ENCODE assay signal across 9 cellular contexts in the genomic region with DNA sequence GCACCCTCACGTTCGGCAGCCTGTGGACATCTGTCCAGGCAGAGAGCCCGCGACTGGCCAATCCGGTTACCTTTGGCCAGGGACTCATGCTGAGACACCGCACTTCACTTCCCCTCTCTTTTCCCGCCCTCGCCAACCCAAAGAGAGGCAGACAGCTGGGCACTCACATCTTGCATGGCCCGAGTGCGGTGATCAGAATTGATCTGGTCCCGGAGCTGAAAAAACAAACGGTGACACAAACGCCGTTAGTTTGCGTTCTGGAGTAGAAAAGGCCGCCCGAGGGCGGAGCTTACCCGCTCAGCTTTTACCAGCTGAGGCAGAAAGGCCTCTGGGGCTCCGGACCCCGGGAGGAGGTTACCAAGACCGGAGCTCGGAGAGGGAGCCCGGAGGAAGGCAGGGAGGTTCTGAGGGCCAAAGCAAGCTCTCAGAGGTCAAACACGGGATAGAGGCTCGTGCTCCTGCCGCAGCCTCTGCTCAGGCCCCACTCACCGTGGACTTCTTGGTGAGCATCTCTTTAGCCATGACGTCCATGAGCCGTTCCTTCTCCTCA. TPM values are rescaled to one million over a fixed set of nuclear protein-coding genes. Genes with fewer than 3 reads are reported as not detected.
DNase-seq lines count a peak whose midpoint lies in the region; ATAC-seq and TF ChIP-seq lines count a peak whose summit lies in the region.
"Had no signal": no experiment of that assay in that cellular context is flagged by ENCODE, and none has a peak within 500 bp of the region (broad histone marks: within the 10 kb centered on the region; RNA-seq: fewer than 3 reads in every experiment).

No MANE protein-coding gene starts in this region.

- peak overlapping the region; percentile 89 to 100 (median 99) for H3K4me3 Mint-ChIP-seq in CD8-positive, alpha-beta memory T cell

- peak overlapping the region; percentile 83 for H3K27ac ChIP-seq in CD8-positive, alpha-beta memory T cell (ENCODE audit: low read depth, low read length)
- H3K27ac ChIP-seq in ectodermal cell (ENCODE audit: insufficient read depth, low read depth, low read length, poor library complexity, severe bottlenecking), result peak overlapping the region; percentile 53

- peaks cover 0 to 2% of the 10 kb centered on the region in 2 donors for H3K27me3 Mint-ChIP-seq in CD8-positive, alpha-beta memory T cell

- ATAC-seq in GM19455 (IDR thresholded peaks at IDR 0.05; ENCODE audit: unreplicated experiment), result peak; percentile 20

- H3K36me3 ChIP-seq in CD8-positive, alpha-beta memory T cell (ENCODE audit: insufficient read depth, low read length), result peaks cover 33% of the 10 kb centered on the region
- peaks cover 2% of the 10 kb centered on the region for H3K36me3 ChIP-seq in ectodermal cell (ENCODE audit: control insufficient read depth, insufficient read depth, low read length)

- peaks cover 0 to 39% (median 5%) of the 10 kb centered on the region in 3 donors for H3K36me3 Mint-ChIP-seq in CD8-positive, alpha-beta memory T cell

- peaks cover 11% of the 10 kb centered on the region for H3K4me1 ChIP-seq in CD8-positive, alpha-beta memory T cell (ENCODE audit: insufficient read depth, low read length)
- no peaks in the 10 kb centered on the region for H3K4me1 ChIP-seq in ectodermal cell (ENCODE audit: control insufficient read depth, insufficient read depth, low read length)

- TF ChIP-seq CTCF in WI38 (IDR thresholded peaks at IDR 0.05; ENCODE audit: low read depth, low read length), result no peak

- H3K27ac Mint-ChIP-seq in CD8-positive, alpha-beta memory T cell, result peak overlapping the region; percentile 63 to 99 (median 96)

- H3K4me3 ChIP-seq in CD8-positive, alpha-beta memory T cell (ENCODE audit: low read length), result peak overlapping the region; percentile 96
- H3K4me3 ChIP-seq in WI38 (ENCODE audit: low read depth, low read length) (peak overlapping the region; percentile 96), ectodermal cell (ENCODE audit: insufficient read depth, low read depth, low read length) (peak overlapping the region; percentile 79)

- no peaks in the 10 kb centered on the region for H3K9me3 ChIP-seq in CD8-positive, alpha-beta memory T cell (ENCODE audit: low read length)
- no peaks in the 10 kb centered on the region for H3K9me3 ChIP-seq in ectodermal cell (ENCODE audit: control insufficient read depth, low read length)

- POLR2A ChIA-PET in CD8-positive, alpha-beta memory T cell (lab: Charles Lee), result interaction anchor here (0.8 kb wide), 1 partner anchor 181 kb away, joined by 3 read pairs; the partner anchor contains the start of gene YRDC

- peak in 2 of 5 donors; percentile 26 to 61 for DNase-seq in CD8-positive, alpha-beta memory T cell
- DNase-seq in HT1080 (ENCODE audit: low read depth), result peak; percentile 44
- DNase-seq in midbrain (lab: John Stamatoyannopoulos, UW), result peak; percentile 37
- DNase-seq in ureter (ENCODE audit: low spot score), result peak; percentile 50
- DNase-seq in kidney glomerular epithelial cell (lab: John Stamatoyannopoulos, UW), result no peak

- 0% methylated on average over 30 of the region's 30 CpGs for WGBS in ectodermal cell, 2 experiments

- CTCF ChIA-PET in CD8-positive, alpha-beta memory T cell (lab: Charles Lee), result interaction anchor here (0.7 to 3.9 kb wide), 10 partner anchors 11 to 189 kb away, joined by 3 to 18 read pairs (median 3); partner anchors contain the start of genes C1orf122, MTF1, UTP11 and YRDC

- H3K9me3 Mint-ChIP-seq in CD8-positive, alpha-beta memory T cell, result no peaks in the 10 kb centered on the region

- no peaks in the 10 kb centered on the region for H3K27me3 ChIP-seq in CD8-positive, alpha-beta memory T cell (ENCODE audit: insufficient read depth, low read length, poor library complexity, severe bottlenecking)
- H3K27me3 ChIP-seq in ectodermal cell (ENCODE audit: control insufficient read depth, insufficient read depth, low read length, poor library complexity, severe bottlenecking), result no peaks in the 10 kb centered on the region

- peaks cover 19 to 31% (median 30%) of the 10 kb centered on the region in 3 donors for H3K4me1 Mint-ChIP-seq in CD8-positive, alpha-beta memory T cell

RNA-seq across cellular contexts. Expression of gene SF3A3, which starts 0.4 kb away (rescaled TPM):
- total RNA-seq in CD8-positive, alpha-beta memory T cell, result 100 to 1,000 TPM; 116 to 129 TPM
- 94.6 TPM for polyA plus RNA-seq in CD8-positive, alpha-beta memory T cell
- total RNA-seq in HT1080 (2014; rRNA removed; shearing (Covaris generic)), result 139 and 142 TPM in 2 replicates
- 74.5 and 81.6 TPM in 2 replicates for polyA plus RNA-seq in HT1080 (2015; cell fraction: cytosol; rRNA removed)
- 121 and 129 TPM in 2 replicates for polyA plus RNA-seq in HT1080 (2015; cell fraction: nucleus; rRNA removed)
- polyA plus RNA-seq in ectodermal cell (2013, experiment 1 of 4), result 148 TPM
- 133 TPM for polyA plus RNA-seq in ectodermal cell (2013, experiment 2 of 4)
- 85.5 TPM for polyA plus RNA-seq in ectodermal cell (2013, experiment 3 of 4)
- 86.7 TPM for polyA plus RNA-seq in ectodermal cell (2013, experiment 4 of 4)
- 44.0 TPM for total RNA-seq in ureter

RNA-seq across cellular contexts. Expression of gene FHL3, which starts 15.9 kb away (rescaled TPM):
- 10 to 100 TPM; 15.4 to 17.5 TPM for total RNA-seq in CD8-positive, alpha-beta memory T cell
- polyA plus RNA-seq in CD8-positive, alpha-beta memory T cell, result 19.7 TPM
- 21.6 and 36.0 TPM in 2 replicates for total RNA-seq in HT1080 (2014; rRNA removed; shearing (Covaris generic))
- polyA plus RNA-seq in HT1080 (2015; cell fraction: cytosol; rRNA removed), result 53.1 and 54.8 TPM in 2 replicates
- 32.9 and 35.2 TPM in 2 replicates for polyA plus RNA-seq in HT1080 (2015; cell fraction: nucleus; rRNA removed)
- polyA plus RNA-seq in ectodermal cell (2013, experiment 1 of 4), result 19.7 TPM
- polyA plus RNA-seq in ectodermal cell (2013, experiment 2 of 4), result 21.9 TPM
- 21.2 TPM for polyA plus RNA-seq in ectodermal cell (2013, experiment 3 of 4)
- 20.4 TPM for polyA plus RNA-seq in ectodermal cell (2013, experiment 4 of 4)
- 18.2 TPM for total RNA-seq in ureter

RNA-seq across cellular contexts. Expression of gene UTP11, which starts 23.1 kb away (rescaled TPM):
- total RNA-seq in CD8-positive, alpha-beta memory T cell, result 10 to 100 TPM; 73.5 to 73.6 TPM
- 22.4 TPM for polyA plus RNA-seq in CD8-positive, alpha-beta memory T cell
- 105 and 115 TPM in 2 replicates for total RNA-seq in HT1080 (2014; rRNA removed; shearing (Covaris generic))
- polyA plus RNA-seq in HT1080 (2015; cell fraction: cytosol; rRNA removed), result 98.1 and 129 TPM in 2 replicates
- polyA plus RNA-seq in HT1080 (2015; cell fraction: nucleus; rRNA removed), result 90.3 and 94.5 TPM in 2 replicates
- 62.4 TPM for polyA plus RNA-seq in ectodermal cell (2013, experiment 1 of 4)
- polyA plus RNA-seq in ectodermal cell (2013, experiment 2 of 4), result 56.9 TPM
- 43.6 TPM for polyA plus RNA-seq in ectodermal cell (2013, experiment 3 of 4)
- polyA plus RNA-seq in ectodermal cell (2013, experiment 4 of 4), result 46.4 TPM
- total RNA-seq in ureter, result 34.2 TPM

RNA-seq across cellular contexts. Expression of gene INPP5B, which starts 42.6 kb away (rescaled TPM):
- 10 to 100 TPM; 24.1 to 25.1 TPM for total RNA-seq in CD8-positive, alpha-beta memory T cell
- 22.9 TPM for polyA plus RNA-seq in CD8-positive, alpha-beta memory T cell
- total RNA-seq in HT1080 (2014; rRNA removed; shearing (Covaris generic)), result 18.1 and 21.8 TPM in 2 replicates
- polyA plus RNA-seq in HT1080 (2015; cell fraction: cytosol; rRNA removed), result 18.2 and 19.7 TPM in 2 replicates
- 53.2 and 54.1 TPM in 2 replicates for polyA plus RNA-seq in HT1080 (2015; cell fraction: nucleus; rRNA removed)
- polyA plus RNA-seq in ectodermal cell (2013, experiment 1 of 4), result 21.1 TPM
- polyA plus RNA-seq in ectodermal cell (2013, experiment 2 of 4), result 25.1 TPM
- polyA plus RNA-seq in ectodermal cell (2013, experiment 3 of 4), result 13.9 TPM
- polyA plus RNA-seq in ectodermal cell (2013, experiment 4 of 4), result 15.7 TPM
- 38.1 TPM for total RNA-seq in ureter

RNA-seq across cellular contexts. Expression of gene POU3F1, which starts 57.1 kb away (rescaled TPM):
- under 1 TPM; 0.44 to 0.57 TPM for total RNA-seq in CD8-positive, alpha-beta memory T cell
- polyA plus RNA-seq in CD8-positive, alpha-beta memory T cell, result 0.09 TPM
- total RNA-seq in HT1080 (2014; rRNA removed; shearing (Covaris generic)), result not detected in 2 replicates
- polyA plus RNA-seq in HT1080 (2015; cell fraction: cytosol; rRNA removed), result 0.17 TPM in 2 replicates
- polyA plus RNA-seq in HT1080 (2015; cell fraction: nucleus; rRNA removed), result 0.20 TPM in 1 of 2 replicates, not detected in the other
- 22.3 TPM for polyA plus RNA-seq in ectodermal cell (2013, experiment 1 of 4)
- polyA plus RNA-seq in ectodermal cell (2013, experiment 2 of 4), result 38.8 TPM
- 38.7 TPM for polyA plus RNA-seq in ectodermal cell (2013, experiment 3 of 4)
- polyA plus RNA-seq in ectodermal cell (2013, experiment 4 of 4), result 41.1 TPM
- 2.8 TPM for total RNA-seq in ureter
- total RNA-seq: subcutaneous adipose tissue had no signal
